Comparison of ENCODE assay signal across 1 cellular context in the genomic region with DNA sequence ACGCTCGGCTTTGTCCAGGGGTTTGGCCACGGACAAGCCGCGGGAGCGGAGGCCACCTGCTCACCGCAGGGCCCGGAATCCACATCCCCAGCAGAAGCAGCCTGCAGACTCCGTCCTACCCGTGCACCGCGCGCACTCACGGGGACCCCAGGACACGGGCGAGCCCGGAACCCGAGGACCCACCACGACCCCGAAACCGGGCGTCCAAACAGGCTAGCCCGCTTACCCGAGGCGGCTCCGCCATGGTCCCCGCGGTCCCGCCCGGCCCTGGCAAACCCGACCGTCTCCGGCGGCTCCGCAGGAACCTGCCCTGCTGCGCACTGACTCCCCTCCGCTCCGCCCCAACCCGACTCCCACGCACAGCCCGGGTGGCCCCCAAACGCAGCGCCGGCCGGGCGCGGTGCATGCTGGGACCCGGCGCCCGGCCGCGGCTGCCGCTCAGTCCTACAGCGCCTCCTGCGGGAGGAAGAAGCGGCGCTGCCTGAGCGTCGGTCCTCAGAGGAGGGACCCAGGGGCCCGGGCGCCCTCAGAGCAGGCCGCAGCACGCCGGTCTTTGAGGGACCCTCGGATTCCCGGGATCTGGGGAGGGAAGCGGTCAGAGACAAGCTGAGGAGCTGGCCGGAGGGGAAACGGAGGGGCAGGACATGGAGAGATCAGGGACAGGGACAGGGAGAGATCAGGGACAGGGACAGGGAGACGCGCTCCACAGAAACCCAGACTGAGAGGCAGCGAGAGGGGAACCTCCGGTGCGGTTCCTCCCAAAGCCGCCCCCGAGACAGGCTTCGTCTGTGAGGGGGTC.
A peak's percentile ranks its signal among the peaks of the same experiment; 100 is the strongest.
TF ChIP-seq lines count a peak whose summit lies in the region.

A gene with protein sequence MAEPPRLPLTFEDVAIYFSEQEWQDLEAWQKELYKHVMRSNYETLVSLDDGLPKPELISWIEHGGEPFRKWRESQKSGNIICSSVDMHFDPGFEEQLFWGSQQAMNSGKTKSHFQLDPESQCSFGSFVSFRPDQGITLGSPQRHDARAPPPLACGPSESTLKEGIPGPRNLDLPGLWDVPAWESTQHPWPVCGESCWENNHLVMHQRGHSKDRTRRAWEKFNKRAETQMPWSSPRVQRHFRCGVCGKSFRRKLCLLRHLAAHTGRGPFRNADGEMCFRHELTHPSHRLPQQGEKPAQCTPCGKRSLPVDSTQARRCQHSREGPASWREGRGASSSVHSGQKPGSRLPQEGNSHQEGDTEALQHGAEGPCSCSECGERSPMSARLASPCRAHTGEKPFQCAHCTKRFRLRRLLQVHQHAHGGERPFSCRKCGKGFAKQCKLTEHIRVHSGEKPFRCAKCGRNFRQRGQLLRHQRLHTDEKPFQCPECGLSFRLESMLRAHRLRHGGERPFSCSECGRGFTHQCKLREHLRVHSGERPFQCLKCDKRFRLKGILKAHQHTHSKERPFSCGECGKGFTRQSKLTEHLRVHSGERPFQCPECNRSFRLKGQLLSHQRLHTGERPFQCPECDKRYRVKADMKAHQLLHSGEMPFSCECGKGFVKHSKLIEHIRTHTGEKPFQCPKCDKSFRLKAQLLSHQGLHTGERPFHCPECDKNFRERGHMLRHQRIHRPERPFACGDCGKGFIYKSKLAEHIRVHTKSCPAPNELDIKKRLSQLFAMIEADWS (minus strand): TSS at position 322 of the 799 bp plus-strand sequence. CDS start 78 bp downstream, at position 244.

TF ChIP-seq in HepG2, 621 proteins besides CTCF, POLR2A, EP300 and RAD21 (continued from another document and continues in another):
- TF ChIP-seq HOXD1 (CRISPR knock-in tag; IDR thresholded peaks at IDR 0.05) (peak; percentile 80; the same call in 1 of the 2 replicates), SKIL (CRISPR knock-in tag; IDR thresholded peaks at IDR 0.05; ENCODE audit: borderline replicate concordance) (peak; percentile 64; the same call in 1 of the 2 replicates), ATF3 (CRISPR knock-in tag; IDR thresholded peaks at IDR 0.05) (no peak; the same call in 1 of the 2 replicates), HDAC2 (CRISPR knock-in tag; IDR thresholded peaks at IDR 0.05) (peak; percentile 38; the same call in 1 of the 2 replicates), HHEX (CRISPR knock-in tag; IDR thresholded peaks at IDR 0.05) (no peak), FOSL2 (CRISPR knock-in tag; IDR thresholded peaks at IDR 0.05) (no peak), ZNF276 (CRISPR knock-in tag; IDR thresholded peaks at IDR 0.05; ENCODE audit: low read depth) (peak; percentile 70), ZNF704 (CRISPR knock-in tag; IDR thresholded peaks at IDR 0.05; ENCODE audit: borderline replicate concordance) (no peak; the same call in 1 of the 2 replicates), AGO2 (optimal IDR thresholded peaks at IDR 0.05; ENCODE audit: low read depth, low read length) (peak; percentile 65), RAD51 (IDR thresholded peaks at IDR 0.05; ENCODE audit: borderline replicate concordance) (no peak), TERF1 (CRISPR knock-in tag; IDR thresholded peaks at IDR 0.05) (no peak), ZNF570 (CRISPR knock-in tag; IDR thresholded peaks at IDR 0.05; ENCODE audit: borderline replicate concordance) (0 out of 2 replicates have a peak, but pooled peaks have one; percentile 36), TBL1XR1 (IDR thresholded peaks at IDR 0.05; ENCODE audit: borderline replicate concordance, low read length, partially characterized antibody) (no peak), ELF4 (CRISPR knock-in tag; IDR thresholded peaks at IDR 0.05; ENCODE audit: borderline replicate concordance) (no peak), SIX1 (CRISPR knock-in tag; IDR thresholded peaks at IDR 0.05; ENCODE audit: borderline replicate concordance) (0 out of 2 replicates have a peak, but pooled peaks have one; percentile 33), CHCHD3 (CRISPR knock-in tag; IDR thresholded peaks at IDR 0.05) (0 out of 2 replicates have a peak, but pooled peaks have one; percentile 69), ZNF629 (CRISPR knock-in tag; conservative IDR thresholded peaks at IDR 0.05) (peak; percentile 20; the same call in 1 of the 2 replicates), ZNF737 (CRISPR knock-in tag; IDR thresholded peaks at IDR 0.05; ENCODE audit: borderline replicate concordance) (no peak; the same call in 1 of the 2 replicates), ZHX2 (IDR thresholded peaks at IDR 0.05; ENCODE audit: low read depth) (0 out of 2 replicates have a peak, but pooled peaks have one; percentile 21), ZHX2 (CRISPR knock-in tag; IDR thresholded peaks at IDR 0.05; ENCODE audit: borderline replicate concordance) (no peak), SIN3B (IDR thresholded peaks at IDR 0.05; ENCODE audit: low read length) (peak; percentile 37; the same call in 1 of the 2 replicates), SNAPC2 (CRISPR knock-in tag; IDR thresholded peaks at IDR 0.05) (peak; percentile 29; the same call in 1 of the 2 replicates), GFI1 (CRISPR knock-in tag; IDR thresholded peaks at IDR 0.05; ENCODE audit: borderline replicate concordance) (no peak; the same call in 1 of the 2 replicates)
- TF ChIP-seq, protein P1, sequence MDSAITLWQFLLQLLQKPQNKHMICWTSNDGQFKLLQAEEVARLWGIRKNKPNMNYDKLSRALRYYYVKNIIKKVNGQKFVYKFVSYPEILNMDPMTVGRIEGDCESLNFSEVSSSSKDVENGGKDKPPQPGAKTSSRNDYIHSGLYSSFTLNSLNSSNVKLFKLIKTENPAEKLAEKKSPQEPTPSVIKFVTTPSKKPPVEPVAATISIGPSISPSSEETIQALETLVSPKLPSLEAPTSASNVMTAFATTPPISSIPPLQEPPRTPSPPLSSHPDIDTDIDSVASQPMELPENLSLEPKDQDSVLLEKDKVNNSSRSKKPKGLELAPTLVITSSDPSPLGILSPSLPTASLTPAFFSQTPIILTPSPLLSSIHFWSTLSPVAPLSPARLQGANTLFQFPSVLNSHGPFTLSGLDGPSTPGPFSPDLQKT (CRISPR knock-in tag; IDR thresholded peaks at IDR 0.05; ENCODE audit: borderline replicate concordance), result 0 out of 2 replicates have a peak, but pooled peaks have one; percentile 5
- TF ChIP-seq, protein P2, sequence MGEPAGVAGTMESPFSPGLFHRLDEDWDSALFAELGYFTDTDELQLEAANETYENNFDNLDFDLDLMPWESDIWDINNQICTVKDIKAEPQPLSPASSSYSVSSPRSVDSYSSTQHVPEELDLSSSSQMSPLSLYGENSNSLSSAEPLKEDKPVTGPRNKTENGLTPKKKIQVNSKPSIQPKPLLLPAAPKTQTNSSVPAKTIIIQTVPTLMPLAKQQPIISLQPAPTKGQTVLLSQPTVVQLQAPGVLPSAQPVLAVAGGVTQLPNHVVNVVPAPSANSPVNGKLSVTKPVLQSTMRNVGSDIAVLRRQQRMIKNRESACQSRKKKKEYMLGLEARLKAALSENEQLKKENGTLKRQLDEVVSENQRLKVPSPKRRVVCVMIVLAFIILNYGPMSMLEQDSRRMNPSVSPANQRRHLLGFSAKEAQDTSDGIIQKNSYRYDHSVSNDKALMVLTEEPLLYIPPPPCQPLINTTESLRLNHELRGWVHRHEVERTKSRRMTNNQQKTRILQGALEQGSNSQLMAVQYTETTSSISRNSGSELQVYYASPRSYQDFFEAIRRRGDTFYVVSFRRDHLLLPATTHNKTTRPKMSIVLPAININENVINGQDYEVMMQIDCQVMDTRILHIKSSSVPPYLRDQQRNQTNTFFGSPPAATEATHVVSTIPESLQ (CRISPR knock-in tag; conservative IDR thresholded peaks at IDR 0.05), result no peak
- TF ChIP-seq, protein P3, sequence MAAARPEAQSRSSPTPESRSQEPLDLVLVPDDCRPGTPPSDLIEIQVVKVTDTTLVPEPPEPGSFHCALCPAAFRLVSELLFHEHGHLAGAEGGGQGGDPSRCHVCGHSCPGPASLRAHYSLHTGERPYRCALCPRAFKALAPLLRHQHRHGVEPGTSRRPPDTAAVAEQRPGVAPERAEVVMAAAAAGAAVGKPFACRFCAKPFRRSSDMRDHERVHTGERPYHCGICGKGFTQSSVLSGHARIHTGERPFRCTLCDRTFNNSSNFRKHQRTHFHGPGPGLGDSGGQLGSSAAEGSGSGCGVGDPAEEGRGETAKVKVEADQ (CRISPR knock-in tag; IDR thresholded peaks at IDR 0.05; ENCODE audit: borderline replicate concordance), result peak; percentile 86; the same call in 1 of the 2 replicates
